In genomic region chr13:47111499-47111898, GRCh38 we compare ENCODE assay signal across 23 cellular contexts.
A peak's percentile ranks its signal among the peaks of the same experiment; 100 is the strongest.
DNase-seq lines count a peak whose midpoint lies in the region; ATAC-seq and TF ChIP-seq lines count a peak whose summit lies in the region.
"Had no signal": no experiment of that assay in that cellular context is flagged by ENCODE, and none has a peak within 500 bp of the region (broad histone marks: within the 10 kb centered on the region; RNA-seq: fewer than 3 reads in every experiment).

No MANE protein-coding gene starts in this region.

- H3K9me2 ChIP-seq in hepatocyte (replicated peaks; ENCODE audit: insufficient read depth) = no peaks in the 10 kb centered on the region

- DNase-seq in WTC11 (ENCODE audit: low spot score) (no peak), hepatocyte (ENCODE audit: low spot score) (no peak), smooth muscle cell (lab: John Stamatoyannopoulos, UW; ENCODE audit: unreplicated experiment) (no peak), NAMALWA (ENCODE audit: low spot score) (no peak), Peyer's patch (no peak)
- no peak for DNase-seq in activated CD4-positive, alpha-beta T cell treated with anti-CD3 and anti-CD28 coated beads for 48 hours
- DNase-seq: CD4-positive, alpha-beta T cell; DND-41; KG1; NCI-H1105 treated with DMSO at 0.1 percent for 48 hours; NCI-H2081; NCI-H2171 treated with DMSO at 0.1 percent for 48 hours; NCI-H524 treated with DMSO at 0.1 percent for 48 hours; RPMI8226; SHP77 treated with DMSO at 0.1 percent for 48 hours; SW 1271 had no signal

- WGBS in hepatocyte (ENCODE audit: low lambda C conversion rate, missing lambda C conversion rate) = 55% methylated on average over 3 of the region's 3 CpGs
- WGBS in smooth muscle cell (ENCODE audit: low lambda C conversion rate) = 42% methylated on average over 3 of the region's 3 CpGs

- H3K27ac Mint-ChIP-seq in WTC11 = peak overlapping the region; percentile 38; the same call in 1 of the 2 replicates
- H3K27ac Mint-ChIP-seq: CD4-positive, alpha-beta T cell had no signal

- H4K20me1 ChIP-seq in hepatocyte (ENCODE audit: insufficient read depth, poor library complexity, severe bottlenecking) (no peaks in the 10 kb centered on the region), smooth muscle cell (ENCODE audit: low read depth) (no peaks in the 10 kb centered on the region)
- H4K20me1 ChIP-seq: BLaER1 had no signal

- TF ChIP-seq POLR2A in Peyer's patch (IDR thresholded peaks at IDR 0.05) = no peak

- CTCF ChIA-PET in WTC11 (lab: Charles Lee) = no interaction called here

- POLR2A ChIA-PET in WTC11 (lab: Charles Lee) = no interaction called here

- H3K9me3 Mint-ChIP-seq in WTC11 = peaks cover 14% of the 10 kb centered on the region
- H3K9me3 Mint-ChIP-seq: CD4-positive, alpha-beta T cell had no signal

- no peak for TF ChIP-seq CTCF in WTC11 (IDR thresholded peaks at IDR 0.05)
- TF ChIP-seq CTCF in hepatocyte (IDR thresholded peaks at IDR 0.05; ENCODE audit: poor library complexity) = no peak
- TF ChIP-seq CTCF in smooth muscle cell (IDR thresholded peaks at IDR 0.05; ENCODE audit: borderline replicate concordance, insufficient read depth, poor library complexity, severe bottlenecking) = no peak
- no peak for TF ChIP-seq CTCF in Peyer's patch (IDR thresholded peaks at IDR 0.05)

- no peaks in the 10 kb centered on the region for H3K36me3 ChIP-seq in HUES48 (ENCODE audit: control insufficient read depth, insufficient read depth, low read length)
- H3K36me3 ChIP-seq in hepatocyte (replicated peaks; ENCODE audit: insufficient read depth, low read depth) = no peaks in the 10 kb centered on the region
- H3K36me3 ChIP-seq in smooth muscle cell (ENCODE audit: low read depth) = no peaks in the 10 kb centered on the region
- no peaks in the 10 kb centered on the region for H3K36me3 ChIP-seq in Peyer's patch
- H3K36me3 ChIP-seq: BLaER1 had no signal

- peaks cover 5% of the 10 kb centered on the region for H3K36me3 Mint-ChIP-seq in WTC11

- H3K4me1 Mint-ChIP-seq in WTC11 = peaks cover 50% of the 10 kb centered on the region

- H3K4me3 ChIP-seq in HUES48 (ENCODE audit: low read depth, low read length) (no peak overlapping the region), hepatocyte (no peak overlapping the region), smooth muscle cell (no peak overlapping the region), Peyer's patch (no peak overlapping the region)
- H3K4me3 ChIP-seq: BLaER1, GM23248, SK-N-MC had no signal

- no peak overlapping the region for H3K9ac ChIP-seq in HUES48 (ENCODE audit: low read depth, low read length)
- H3K9ac ChIP-seq in smooth muscle cell (ENCODE audit: low read depth) = no peak overlapping the region
- H3K9ac ChIP-seq: BLaER1, GM23248 had no signal

- no peaks in the 10 kb centered on the region for H3K27me3 ChIP-seq in HUES48 (ENCODE audit: control insufficient read depth, insufficient read depth, low read length)
- H3K27me3 ChIP-seq in hepatocyte = no peaks in the 10 kb centered on the region
- H3K27me3 ChIP-seq in smooth muscle cell (ENCODE audit: low read depth) = no peaks in the 10 kb centered on the region
- no peaks in the 10 kb centered on the region for H3K27me3 ChIP-seq in Peyer's patch
- H3K27me3 ChIP-seq: BLaER1 had no signal

- H2AFZ ChIP-seq in hepatocyte (peak overlapping the region; percentile 14), smooth muscle cell (ENCODE audit: low read depth) (peak overlapping the region; percentile 31)

- H3K9me3 ChIP-seq in HUES48 (ENCODE audit: control insufficient read depth, insufficient read depth, low read length) (no peaks in the 10 kb centered on the region), hepatocyte (ENCODE audit: low read depth) (no peaks in the 10 kb centered on the region), smooth muscle cell (replicated peaks; ENCODE audit: low read depth) (no peaks in the 10 kb centered on the region), Peyer's patch (no peaks in the 10 kb centered on the region)
- H3K9me3 ChIP-seq: BLaER1, Caco-2 had no signal

- no peak for ATAC-seq in WTC11
- ATAC-seq: HCT116, HepG2 had no signal

- H3K4me2 ChIP-seq in hepatocyte = no peak overlapping the region
- peak overlapping the region; percentile 50 for H3K4me2 ChIP-seq in smooth muscle cell
- H3K4me2 ChIP-seq: BLaER1 had no signal

- peaks cover 20% of the 10 kb centered on the region for H3F3A ChIP-seq in smooth muscle cell (ENCODE audit: low read depth)

- H3K27ac ChIP-seq in HUES48 (ENCODE audit: low read depth, low read length) (peak overlapping the region; percentile 66), hepatocyte (peak overlapping the region; percentile 39), smooth muscle cell (ENCODE audit: low read depth) (peak overlapping the region; percentile 75), Peyer's patch (no peak overlapping the region)
- H3K27ac ChIP-seq: BLaER1, GM23248, SK-N-MC had no signal

- H3K4me3 Mint-ChIP-seq in WTC11 = no peak overlapping the region
- H3K4me3 Mint-ChIP-seq: CD4-positive, alpha-beta T cell had no signal

- H3K79me2 ChIP-seq in hepatocyte (no peaks in the 10 kb centered on the region), smooth muscle cell (ENCODE audit: low read depth) (no peaks in the 10 kb centered on the region)

- H3K4me1 ChIP-seq in HUES48 (ENCODE audit: control insufficient read depth, insufficient read depth, low read length) (peaks cover 37% of the 10 kb centered on the region), hepatocyte (ENCODE audit: insufficient read depth) (peaks cover 8% of the 10 kb centered on the region), smooth muscle cell (ENCODE audit: low read depth) (peaks cover 46% of the 10 kb centered on the region), Peyer's patch (no peaks in the 10 kb centered on the region)
- H3K4me1 ChIP-seq: BLaER1, Caco-2 had no signal

- peaks cover 2% of the 10 kb centered on the region; the same call in 1 of the 2 replicates for H3K27me3 Mint-ChIP-seq in WTC11 (ENCODE audit: low read depth)
- H3K27me3 Mint-ChIP-seq: CD4-positive, alpha-beta T cell had no signal

TF ChIP-seq in WTC11, 78 proteins besides CTCF, POLR2A, EP300 and RAD21 (continues in another document):
- TF ChIP-seq STAT6 (CRISPR knock-in tag; conservative IDR thresholded peaks at IDR 0.05; ENCODE audit: low read depth) (no peak), MYBL2 (CRISPR knock-in tag; IDR thresholded peaks at IDR 0.05) (no peak), AR (CRISPR knock-in tag; IDR thresholded peaks at IDR 0.05) (no peak), ZNF232 (CRISPR knock-in tag; IDR thresholded peaks at IDR 0.05) (no peak), OVOL2 (CRISPR knock-in tag; IDR thresholded peaks at IDR 0.05; ENCODE audit: borderline replicate concordance) (no peak), PREB (CRISPR knock-in tag; IDR thresholded peaks at IDR 0.05; ENCODE audit: borderline replicate concordance) (no peak), CREB1 (CRISPR knock-in tag; IDR thresholded peaks at IDR 0.05) (no peak)

Comparison
In these comparisons a context has a peak if more than half of its experiments do, and no peak if none do; other contexts are left out.
1. H3K27ac ChIP-seq: peak in HUES48 (single experiment), hepatocyte (single experiment) and smooth muscle cell (single experiment); none in Peyer's patch (0 of 4).